ENCODE assay signal across 8 cellular contexts in genomic region chr16:8675183-8676159, GRCh38. TPM values are rescaled to one million over a fixed set of nuclear protein-coding genes. Genes with fewer than 3 reads are reported as not detected.
A peak's percentile ranks its signal among the peaks of the same experiment; 100 is the strongest.
DNase-seq lines count a peak whose midpoint lies in the region; ATAC-seq, FAIRE-seq and TF ChIP-seq lines count a peak whose summit lies in the region.

No MANE protein-coding gene starts in this region.

- H3K27me3 ChIP-seq in DOHH2 (ENCODE audit: control insufficient read depth, low read length) (peaks cover 33% of the 10 kb centered on the region), K562 (ENCODE audit: control insufficient read depth in 2 of 2, insufficient read depth in 2 of 2, low read length in 2 of 2) (peaks cover 20 to 31% of the 10 kb centered on the region in 2 experiments; a peak in 4 of 5 replicates), neural cell (ENCODE audit: insufficient read depth, low read depth, low read length) (no peaks in the 10 kb centered on the region), tibial nerve (no peaks in the 10 kb centered on the region), aorta (ENCODE audit: control insufficient read depth in 1 of 2, insufficient read depth in 2 of 2, low read length in 1 of 2) (no peaks in the 10 kb centered on the region)

- H3K27ac ChIP-seq in DOHH2 (ENCODE audit: low read depth, low read length) (no peak overlapping the region), K562 (ENCODE audit: extremely low read depth, low read depth, low read length) (no peak overlapping the region), neural cell (ENCODE audit: low read length) (no peak overlapping the region), tibial nerve (peak overlapping the region in 1 of 4 donors; percentile 84), aorta (ENCODE audit: low read depth in 1 of 2, low read length in 2 of 2) (no peak overlapping the region)

- H3K36me3 ChIP-seq in DOHH2 (ENCODE audit: control insufficient read depth, low read length) (no peaks in the 10 kb centered on the region), K562 (ENCODE audit: control insufficient read depth, insufficient read depth, low read length) (no peaks in the 10 kb centered on the region), neural cell (ENCODE audit: insufficient read depth, low read length) (no peaks in the 10 kb centered on the region), tibial nerve (peaks cover 0 to 11% (median 0%) of the 10 kb centered on the region in 3 donors), aorta (ENCODE audit: control insufficient read depth in 1 of 2, insufficient read depth in 2 of 2, low read length in 1 of 2) (no peaks in the 10 kb centered on the region)

- 3% methylated on average over 10 of the region's 13 CpGs for WGBS in K562 (ENCODE audit: insufficient coverage, low coverage, missing lambda C conversion rate)
- 49 to 54% methylated on average over 12 to 13 of the region's 13 CpGs for WGBS in tibial nerve, 2 donors
- WGBS in aorta, 2 donors, result 63 to 70% methylated on average over 13 of the region's 13 CpGs

- DNase-seq in T follicular helper cell (ENCODE audit: low read depth) (peak; percentile 33), K562 (ENCODE audit: extremely low read depth in 1 of 4, low spot score in 3 of 4) (no peak), tibial nerve (ENCODE audit: low spot score in 2 of 2) (no peak), ureter (ENCODE audit: low spot score) (no peak), aorta (no peak)

- TF ChIP-seq RAD21 in K562 (CRISPR knock-in tag; conservative IDR thresholded peaks at IDR 0.05 in 1 of 2, IDR thresholded peaks at IDR 0.05 in 1 of 2) (no peak), neural cell (conservative IDR thresholded peaks at IDR 0.05) (no peak)

- no peak overlapping the region for H2AFZ ChIP-seq in K562 (ENCODE audit: low read depth, low read length)
- H2AFZ ChIP-seq in neural cell (ENCODE audit: low read depth, low read length), result no peak overlapping the region

- H3K9me1 ChIP-seq in K562 (ENCODE audit: control insufficient read depth, insufficient read depth, low read length), result no peaks in the 10 kb centered on the region

- peak overlapping the region; percentile 81 for H3K4me3 ChIP-seq in DOHH2 (ENCODE audit: low read length)
- no peak overlapping the region for H3K4me3 ChIP-seq in K562
- H3K4me3 ChIP-seq in neural cell (ENCODE audit: low read length), result peak overlapping the region; percentile 76
- H3K4me3 ChIP-seq in tibial nerve, result peak overlapping the region; percentile 68 to 83 (median 76)
- H3K4me3 ChIP-seq in aorta (ENCODE audit: low read length in 2 of 2), result peak overlapping the region in 1 of 2 donors; percentile 76

- intact Hi-C loops in K562 (cut with micrococcal nuclease) (no loop called here), aorta (cut with DNase I) (loop anchor here (2.0 to 10.0 kb wide), 2 partner anchors 55 to 119 kb away; partner anchors contain the start of genes METTL22 (in 1 of the 2), PMM2 (in 1 of the 2) and TMEM186 (in 1 of the 2))

- no peaks in the 10 kb centered on the region for H3K79me2 ChIP-seq in DOHH2 (ENCODE audit: control insufficient read depth, low read length)
- H3K79me2 ChIP-seq in K562 (ENCODE audit: control insufficient read depth, insufficient read depth, low read length), result no peaks in the 10 kb centered on the region
- peaks cover 21% of the 10 kb centered on the region for H3K79me2 ChIP-seq in neural cell (replicated peaks; ENCODE audit: insufficient read depth, low read length)

- H4K20me1 ChIP-seq in DOHH2 (ENCODE audit: control insufficient read depth, insufficient read depth, low read depth, low read length) (no peaks in the 10 kb centered on the region), K562 (replicated peaks; ENCODE audit: control insufficient read depth, insufficient read depth, low read length) (peaks cover 18% of the 10 kb centered on the region; the same call in 1 of the 2 replicates), neural cell (ENCODE audit: insufficient read depth) (no peaks in the 10 kb centered on the region)

- TF ChIP-seq POLR2A in K562 (conservative IDR thresholded peaks at IDR 0.05) (no peak), tibial nerve (IDR thresholded peaks at IDR 0.05) (no peak)

- no peaks in the 10 kb centered on the region for H3F3A ChIP-seq in DOHH2 (ENCODE audit: control insufficient read depth, insufficient read depth)
- H3F3A ChIP-seq in neural cell (ENCODE audit: insufficient read depth, low read length, poor library complexity, severe bottlenecking), result no peaks in the 10 kb centered on the region

- TF ChIP-seq CTCF in DOHH2 (IDR thresholded peaks at IDR 0.05; ENCODE audit: low read depth, low read length, poor library complexity, severe bottlenecking) (no peak), K562 (IDR thresholded peaks at IDR 0.05 in 2 of 3, conservative IDR thresholded peaks at IDR 0.05 in 1 of 3; ENCODE audit: insufficient read depth in 2 of 3, low read depth in 1 of 3, low read length in 3 of 3) (no peak), neural cell (IDR thresholded peaks at IDR 0.05; ENCODE audit: poor library complexity, severe bottlenecking) (no peak), tibial nerve (IDR thresholded peaks at IDR 0.05) (no peak)

- no peak for ATAC-seq in K562
- ATAC-seq in HG02981 (IDR thresholded peaks at IDR 0.05; ENCODE audit: unreplicated experiment), result no peak
- no peak for ATAC-seq in aorta (ENCODE audit: low FRiP score)

- peak overlapping the region; percentile 88 for H3K4me2 ChIP-seq in DOHH2 (ENCODE audit: low read length)
- no peak overlapping the region for H3K4me2 ChIP-seq in K562 (ENCODE audit: insufficient read depth, low read length)
- H3K4me2 ChIP-seq in neural cell (ENCODE audit: low read length), result peak overlapping the region; percentile 84

- H3K9me2 ChIP-seq in DOHH2 (replicated peaks; ENCODE audit: control insufficient read depth, low read length) (no peaks in the 10 kb centered on the region), neural cell (ENCODE audit: insufficient read depth, low read length) (no peaks in the 10 kb centered on the region)

- in situ Hi-C loops in K562 (cut with MboI), result no loop called here

- CTCF ChIA-PET in K562 (lab: Yijun Ruan, JAX; ENCODE audit: low intra/inter-chr PET ratio), result no interaction called here

- H3K4me1 ChIP-seq in DOHH2 (ENCODE audit: control insufficient read depth, low read length) (peaks cover 18% of the 10 kb centered on the region), K562 (replicated peaks in 1 of 2; ENCODE audit: control insufficient read depth in 2 of 2, insufficient read depth in 2 of 2, low read length in 2 of 2) (peaks cover 0 to 12% of the 10 kb centered on the region in 2 experiments; a peak in 4 of 5 replicates), tibial nerve (peaks cover 0 to 22% (median 12%) of the 10 kb centered on the region in 4 donors), aorta (ENCODE audit: control insufficient read depth in 1 of 2, insufficient read depth in 2 of 2, low read length in 2 of 2) (no peaks in the 10 kb centered on the region)

- TF ChIP-seq EP300 in K562 (IDR thresholded peaks at IDR 0.05; ENCODE audit: low read length), result no peak
- TF ChIP-seq EP300 in neural cell (conservative IDR thresholded peaks at IDR 0.05; ENCODE audit: poor library complexity, severe bottlenecking), result no peak
- TF ChIP-seq EP300 in tibial nerve (IDR thresholded peaks at IDR 0.05), result no peak

- H3K9me3 ChIP-seq in DOHH2 (ENCODE audit: control insufficient read depth, insufficient read depth, low read length), result peaks cover 10% of the 10 kb centered on the region
- no peaks in the 10 kb centered on the region; the same call in 1 of the 2 replicates for H3K9me3 ChIP-seq in K562 (replicated peaks; ENCODE audit: control insufficient read depth, insufficient read depth, low read depth, low read length)
- no peaks in the 10 kb centered on the region for H3K9me3 ChIP-seq in neural cell (ENCODE audit: low read length)
- H3K9me3 ChIP-seq in tibial nerve, result peaks cover 0 to 7% (median 0%) of the 10 kb centered on the region in 4 donors
- H3K9me3 ChIP-seq in aorta (ENCODE audit: control insufficient read depth, low read length), result no peaks in the 10 kb centered on the region

- POLR2A ChIA-PET in K562 (lab: Yijun Ruan, JAX), result interaction anchor here (0.7 kb wide), 1 partner anchor 181 kb away, joined by 3 read pairs; no protein-coding TSS in a partner anchor

- FAIRE-seq in K562 (lab: Jason Lieb, UNC), result no peak

- no peak overlapping the region for H3K9ac ChIP-seq in K562 (ENCODE audit: insufficient read depth in 1 of 2, low read depth in 2 of 2, low read length in 2 of 2)
- H3K9ac ChIP-seq in neural cell (ENCODE audit: low read length), result peak overlapping the region; percentile 68

- no TSS peak for BruUV-seq in K562 (replicated peaks; lab: Mats Ljungman, UMichigan)

RNA-seq across cellular contexts. Expression of gene ABAT, which starts 1.1 kb away (rescaled TPM):
- 1.5 and 2.6 TPM in 2 replicates for total RNA-seq in K562 (2011; cell fraction: chromatin; rRNA removed; ENCODE audit: low replicate concordance)
- total RNA-seq in K562 (2011; cell fraction: nucleolus; rRNA removed), result 0.92 and 1.2 TPM in 2 replicates
- total RNA-seq in K562 (2011; cell fraction: nucleoplasm; rRNA removed), result 1.0 and 2.2 TPM in 2 replicates
- total RNA-seq in K562 (2014; rRNA removed) (0.05 TPM in 1 of 2 replicates, not detected in the other), K562 (2014; rRNA removed; fragmentation: Illumina TruSeq; extraction: Trizol) (0.06 and 0.11 TPM in 2 replicates), K562 (2015; rRNA removed; fragmentation: Illumina TruSeq; extraction: Trizol) (0.08 and 0.18 TPM in 2 replicates), K562 (2021) (0.31 and 0.49 TPM in 2 replicates), tibial nerve (10 to 100 TPM in 3 of 4 donors, 1 to 10 TPM in 1; 9.6 to 24.0 (median 21.3) TPM), ureter (29.9 TPM), aorta (10 to 100 TPM; 10.3 to 11.5 TPM)
- polyA plus RNA-seq in K562 (2011; rRNA removed) (0.18 and 0.45 TPM in 2 replicates), K562 (2014; fragmentation: Illumina TruSeq; extraction: Trizol) (0.10 TPM in 1 of 2 replicates, not detected in the other), K562 (2014; fragmentation: Nextera tagmentation; extraction: Ambion mirVana) (under 1 TPM; 0.01 to 0.04 TPM), K562 (2014; rRNA removed) (0.07 and 0.20 TPM in 2 replicates), neural cell (125 and 132 TPM in 2 replicates), aorta (1 to 10 TPM; 6.6 to 8.9 TPM)
- polyA plus RNA-seq in K562 (2011; cell fraction: cytosol; rRNA removed), result 0.21 and 0.27 TPM in 2 replicates
- polyA plus RNA-seq in K562 (2011; cell fraction: nucleus; rRNA removed), result 0.36 and 0.88 TPM in 2 replicates
- 0.13 and 0.47 TPM in 2 replicates for polyA plus RNA-seq in K562 (2012)
- polyA minus RNA-seq in K562 (2011; rRNA and poly(A)+ RNA removed), result 0.72 TPM in 1 of 2 replicates, not detected in the other
- not detected in 2 replicates for polyA minus RNA-seq in K562 (2011; cell fraction: cytosol; rRNA and poly(A)+ RNA removed)
- polyA minus RNA-seq in K562 (2011; cell fraction: nucleus; rRNA and poly(A)+ RNA removed), result 0.13 and 0.67 TPM in 2 replicates
- 187 and 206 TPM in 2 replicates for polyA minus RNA-seq in neural cell

RNA-seq across cellular contexts. Expression of gene METTL22, which starts 54.0 kb away (rescaled TPM):
- total RNA-seq in K562 (2011; cell fraction: chromatin; rRNA removed; ENCODE audit: low replicate concordance), result 203 and 313 TPM in 2 replicates
- 169 and 173 TPM in 2 replicates for total RNA-seq in K562 (2011; cell fraction: nucleolus; rRNA removed)
- total RNA-seq in K562 (2011; cell fraction: nucleoplasm; rRNA removed), result 165 and 179 TPM in 2 replicates
- total RNA-seq in K562 (2014; rRNA removed) (12.6 and 20.0 TPM in 2 replicates), K562 (2014; rRNA removed; fragmentation: Illumina TruSeq; extraction: Trizol) (11.5 and 14.7 TPM in 2 replicates), K562 (2015; rRNA removed; fragmentation: Illumina TruSeq; extraction: Trizol) (16.5 and 18.5 TPM in 2 replicates), K562 (2021) (20.6 and 26.3 TPM in 2 replicates), tibial nerve (10 to 100 TPM; 34.3 to 69.5 (median 46.6) TPM), ureter (35.7 TPM), aorta (10 to 100 TPM; 39.6 to 42.8 TPM)
- polyA plus RNA-seq in K562 (2011; rRNA removed) (33.2 and 45.8 TPM in 2 replicates), K562 (2014; fragmentation: Illumina TruSeq; extraction: Trizol) (21.2 and 22.6 TPM in 2 replicates), K562 (2014; fragmentation: Nextera tagmentation; extraction: Ambion mirVana) (10 to 100 TPM in 1 of 2 experiments, 1 to 10 TPM in 1; 6.9 to 12.1 TPM), K562 (2014; rRNA removed) (26.0 and 28.8 TPM in 2 replicates), neural cell (51.3 and 64.5 TPM in 2 replicates), aorta (10 to 100 TPM; 41.7 to 49.7 TPM)
- 36.0 and 51.2 TPM in 2 replicates for polyA plus RNA-seq in K562 (2011; cell fraction: cytosol; rRNA removed)
- 219 and 305 TPM in 2 replicates for polyA plus RNA-seq in K562 (2011; cell fraction: nucleus; rRNA removed)
- polyA plus RNA-seq in K562 (2012), result 14.2 and 22.5 TPM in 2 replicates
- 49.2 and 53.8 TPM in 2 replicates for polyA minus RNA-seq in K562 (2011; rRNA and poly(A)+ RNA removed)
- polyA minus RNA-seq in K562 (2011; cell fraction: cytosol; rRNA and poly(A)+ RNA removed), result 26.8 and 31.0 TPM in 2 replicates
- polyA minus RNA-seq in K562 (2011; cell fraction: nucleus; rRNA and poly(A)+ RNA removed), result 59.0 and 95.2 TPM in 2 replicates
- polyA minus RNA-seq in neural cell, result 35.1 and 41.0 TPM in 2 replicates
